In the genomic region with DNA sequence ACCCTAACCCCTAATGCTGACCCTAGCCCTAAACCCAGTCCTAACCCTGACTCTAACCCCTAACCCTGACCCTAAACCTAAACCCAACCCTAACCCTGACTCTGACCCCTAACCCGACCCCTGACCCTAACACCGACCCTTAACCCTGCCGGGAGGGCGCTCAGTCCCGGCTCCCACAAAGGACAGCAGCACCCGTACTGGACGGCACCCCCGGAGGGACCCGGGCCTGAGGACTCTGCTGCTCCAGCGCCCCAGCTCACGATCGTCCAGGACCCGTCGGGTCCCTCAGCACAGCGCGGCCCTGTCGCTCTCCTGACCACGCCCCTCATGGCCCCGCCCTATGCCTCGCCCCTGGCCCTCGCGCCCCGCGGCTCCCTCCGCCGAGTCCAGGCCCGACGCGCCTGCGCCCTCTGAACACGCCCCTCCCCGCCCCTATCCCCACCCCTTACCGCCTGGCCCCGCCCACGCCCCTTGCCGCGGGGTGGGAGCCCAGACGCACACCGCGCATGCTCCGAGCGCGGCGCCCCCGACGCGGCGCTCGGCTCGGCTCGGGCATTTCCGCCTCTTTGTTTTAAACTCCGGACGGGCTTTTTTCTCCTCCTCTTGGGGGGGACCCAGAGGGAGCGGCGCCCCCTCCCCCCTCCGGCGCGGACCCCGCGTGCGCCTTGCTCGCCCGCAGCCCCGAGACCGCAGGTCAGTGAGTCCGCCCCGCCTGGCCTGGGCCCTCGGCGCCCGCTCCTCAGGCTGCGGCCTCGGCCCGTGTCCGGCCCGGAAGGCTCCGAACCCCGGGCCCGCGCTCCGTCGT, we compare ENCODE assay signal across 1 cellular context.
TF ChIP-seq lines count a peak whose summit lies in the region.

A gene with protein sequence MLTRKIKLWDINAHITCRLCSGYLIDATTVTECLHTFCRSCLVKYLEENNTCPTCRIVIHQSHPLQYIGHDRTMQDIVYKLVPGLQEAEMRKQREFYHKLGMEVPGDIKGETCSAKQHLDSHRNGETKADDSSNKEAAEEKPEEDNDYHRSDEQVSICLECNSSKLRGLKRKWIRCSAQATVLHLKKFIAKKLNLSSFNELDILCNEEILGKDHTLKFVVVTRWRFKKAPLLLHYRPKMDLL (plus strand): TSS at position 555 of the 805 bp plus-strand sequence. CDS start 27,849 bp downstream, outside the sequence.

TF ChIP-seq in HepG2, 621 proteins besides CTCF, POLR2A, EP300 and RAD21 (continued from another document and continues in another):
- TF ChIP-seq ZNF788 (CRISPR knock-in tag; IDR thresholded peaks at IDR 0.05; ENCODE audit: borderline replicate concordance) (peak; percentile 32; the same call in 1 of the 2 replicates), ZSCAN9 (CRISPR knock-in tag; IDR thresholded peaks at IDR 0.05; ENCODE audit: borderline replicate concordance) (no peak; the same call in 1 of the 2 replicates), ZNF143 (CRISPR knock-in tag; IDR thresholded peaks at IDR 0.05) (no peak), ZNF274 (CRISPR knock-in tag; IDR thresholded peaks at IDR 0.05) (no peak), GATA4 (IDR thresholded peaks at IDR 0.05; ENCODE audit: borderline replicate concordance, low read depth) (no peak), MAZ (IDR thresholded peaks at IDR 0.05; ENCODE audit: borderline replicate concordance, low read depth, low read length) (peak; percentile 85), MAZ (CRISPR knock-in tag; IDR thresholded peaks at IDR 0.05; ENCODE audit: low read depth) (peak; percentile 53; the same call in 1 of the 2 replicates), ZNF160 (CRISPR knock-in tag; IDR thresholded peaks at IDR 0.05) (no peak), DPF2 (CRISPR knock-in tag; IDR thresholded peaks at IDR 0.05; ENCODE audit: borderline replicate concordance, low read depth) (no peak), ZNF878 (CRISPR knock-in tag; IDR thresholded peaks at IDR 0.05) (no peak), GABPB1 (CRISPR knock-in tag; IDR thresholded peaks at IDR 0.05) (peak; percentile 57; the same call in 1 of the 2 replicates), HNF4A (CRISPR knock-in tag; IDR thresholded peaks at IDR 0.05) (no peak), ZSCAN20 (CRISPR knock-in tag; IDR thresholded peaks at IDR 0.05; ENCODE audit: borderline replicate concordance) (no peak), ZNF564 (CRISPR knock-in tag; IDR thresholded peaks at IDR 0.05) (0 out of 2 replicates have a peak, but pooled peaks have one; percentile 41), ZNF790 (CRISPR knock-in tag; IDR thresholded peaks at IDR 0.05; ENCODE audit: borderline replicate concordance) (no peak), TCF12 (IDR thresholded peaks at IDR 0.05) (no peak), TCF12 (CRISPR knock-in tag; IDR thresholded peaks at IDR 0.05) (no peak), ZSCAN31 (CRISPR knock-in tag; IDR thresholded peaks at IDR 0.05; ENCODE audit: low read depth) (0 out of 2 replicates have a peak, but pooled peaks have one; percentile 36), ZSCAN12 (CRISPR knock-in tag; IDR thresholded peaks at IDR 0.05) (no peak), ARNT (IDR thresholded peaks at IDR 0.05) (no peak), ZBTB1 (CRISPR knock-in tag; IDR thresholded peaks at IDR 0.05; ENCODE audit: borderline replicate concordance) (no peak), ZNF7 (CRISPR knock-in tag; IDR thresholded peaks at IDR 0.05) (no peak), FOXC1 (CRISPR knock-in tag; IDR thresholded peaks at IDR 0.05; ENCODE audit: borderline replicate concordance) (no peak), ZNF260 (CRISPR knock-in tag; IDR thresholded peaks at IDR 0.05; ENCODE audit: borderline replicate concordance, low read depth) (no peak)
- TF ChIP-seq, protein P1, sequence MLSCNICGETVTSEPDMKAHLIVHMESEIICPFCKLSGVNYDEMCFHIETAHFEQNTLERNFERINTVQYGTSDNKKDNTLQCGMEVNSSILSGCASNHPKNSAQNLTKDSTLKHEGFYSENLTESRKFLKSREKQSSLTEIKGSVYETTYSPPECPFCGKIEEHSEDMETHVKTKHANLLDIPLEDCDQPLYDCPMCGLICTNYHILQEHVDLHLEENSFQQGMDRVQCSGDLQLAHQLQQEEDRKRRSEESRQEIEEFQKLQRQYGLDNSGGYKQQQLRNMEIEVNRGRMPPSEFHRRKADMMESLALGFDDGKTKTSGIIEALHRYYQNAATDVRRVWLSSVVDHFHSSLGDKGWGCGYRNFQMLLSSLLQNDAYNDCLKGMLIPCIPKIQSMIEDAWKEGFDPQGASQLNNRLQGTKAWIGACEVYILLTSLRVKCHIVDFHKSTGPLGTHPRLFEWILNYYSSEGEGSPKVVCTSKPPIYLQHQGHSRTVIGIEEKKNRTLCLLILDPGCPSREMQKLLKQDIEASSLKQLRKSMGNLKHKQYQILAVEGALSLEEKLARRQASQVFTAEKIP (CRISPR knock-in tag; IDR thresholded peaks at IDR 0.05; ENCODE audit: borderline replicate concordance) = no peak
- TF ChIP-seq, protein P2, sequence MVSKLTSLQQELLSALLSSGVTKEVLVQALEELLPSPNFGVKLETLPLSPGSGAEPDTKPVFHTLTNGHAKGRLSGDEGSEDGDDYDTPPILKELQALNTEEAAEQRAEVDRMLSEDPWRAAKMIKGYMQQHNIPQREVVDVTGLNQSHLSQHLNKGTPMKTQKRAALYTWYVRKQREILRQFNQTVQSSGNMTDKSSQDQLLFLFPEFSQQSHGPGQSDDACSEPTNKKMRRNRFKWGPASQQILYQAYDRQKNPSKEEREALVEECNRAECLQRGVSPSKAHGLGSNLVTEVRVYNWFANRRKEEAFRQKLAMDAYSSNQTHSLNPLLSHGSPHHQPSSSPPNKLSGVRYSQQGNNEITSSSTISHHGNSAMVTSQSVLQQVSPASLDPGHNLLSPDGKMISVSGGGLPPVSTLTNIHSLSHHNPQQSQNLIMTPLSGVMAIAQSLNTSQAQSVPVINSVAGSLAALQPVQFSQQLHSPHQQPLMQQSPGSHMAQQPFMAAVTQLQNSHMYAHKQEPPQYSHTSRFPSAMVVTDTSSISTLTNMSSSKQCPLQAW (CRISPR knock-in tag; IDR thresholded peaks at IDR 0.05) = no peak
- TF ChIP-seq, protein P3, sequence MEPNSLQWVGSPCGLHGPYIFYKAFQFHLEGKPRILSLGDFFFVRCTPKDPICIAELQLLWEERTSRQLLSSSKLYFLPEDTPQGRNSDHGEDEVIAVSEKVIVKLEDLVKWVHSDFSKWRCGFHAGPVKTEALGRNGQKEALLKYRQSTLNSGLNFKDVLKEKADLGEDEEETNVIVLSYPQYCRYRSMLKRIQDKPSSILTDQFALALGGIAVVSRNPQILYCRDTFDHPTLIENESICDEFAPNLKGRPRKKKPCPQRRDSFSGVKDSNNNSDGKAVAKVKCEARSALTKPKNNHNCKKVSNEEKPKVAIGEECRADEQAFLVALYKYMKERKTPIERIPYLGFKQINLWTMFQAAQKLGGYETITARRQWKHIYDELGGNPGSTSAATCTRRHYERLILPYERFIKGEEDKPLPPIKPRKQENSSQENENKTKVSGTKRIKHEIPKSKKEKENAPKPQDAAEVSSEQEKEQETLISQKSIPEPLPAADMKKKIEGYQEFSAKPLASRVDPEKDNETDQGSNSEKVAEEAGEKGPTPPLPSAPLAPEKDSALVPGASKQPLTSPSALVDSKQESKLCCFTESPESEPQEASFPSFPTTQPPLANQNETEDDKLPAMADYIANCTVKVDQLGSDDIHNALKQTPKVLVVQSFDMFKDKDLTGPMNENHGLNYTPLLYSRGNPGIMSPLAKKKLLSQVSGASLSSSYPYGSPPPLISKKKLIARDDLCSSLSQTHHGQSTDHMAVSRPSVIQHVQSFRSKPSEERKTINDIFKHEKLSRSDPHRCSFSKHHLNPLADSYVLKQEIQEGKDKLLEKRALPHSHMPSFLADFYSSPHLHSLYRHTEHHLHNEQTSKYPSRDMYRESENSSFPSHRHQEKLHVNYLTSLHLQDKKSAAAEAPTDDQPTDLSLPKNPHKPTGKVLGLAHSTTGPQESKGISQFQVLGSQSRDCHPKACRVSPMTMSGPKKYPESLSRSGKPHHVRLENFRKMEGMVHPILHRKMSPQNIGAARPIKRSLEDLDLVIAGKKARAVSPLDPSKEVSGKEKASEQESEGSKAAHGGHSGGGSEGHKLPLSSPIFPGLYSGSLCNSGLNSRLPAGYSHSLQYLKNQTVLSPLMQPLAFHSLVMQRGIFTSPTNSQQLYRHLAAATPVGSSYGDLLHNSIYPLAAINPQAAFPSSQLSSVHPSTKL (CRISPR knock-in tag; IDR thresholded peaks at IDR 0.05) = no peak
- TF ChIP-seq, protein P4, sequence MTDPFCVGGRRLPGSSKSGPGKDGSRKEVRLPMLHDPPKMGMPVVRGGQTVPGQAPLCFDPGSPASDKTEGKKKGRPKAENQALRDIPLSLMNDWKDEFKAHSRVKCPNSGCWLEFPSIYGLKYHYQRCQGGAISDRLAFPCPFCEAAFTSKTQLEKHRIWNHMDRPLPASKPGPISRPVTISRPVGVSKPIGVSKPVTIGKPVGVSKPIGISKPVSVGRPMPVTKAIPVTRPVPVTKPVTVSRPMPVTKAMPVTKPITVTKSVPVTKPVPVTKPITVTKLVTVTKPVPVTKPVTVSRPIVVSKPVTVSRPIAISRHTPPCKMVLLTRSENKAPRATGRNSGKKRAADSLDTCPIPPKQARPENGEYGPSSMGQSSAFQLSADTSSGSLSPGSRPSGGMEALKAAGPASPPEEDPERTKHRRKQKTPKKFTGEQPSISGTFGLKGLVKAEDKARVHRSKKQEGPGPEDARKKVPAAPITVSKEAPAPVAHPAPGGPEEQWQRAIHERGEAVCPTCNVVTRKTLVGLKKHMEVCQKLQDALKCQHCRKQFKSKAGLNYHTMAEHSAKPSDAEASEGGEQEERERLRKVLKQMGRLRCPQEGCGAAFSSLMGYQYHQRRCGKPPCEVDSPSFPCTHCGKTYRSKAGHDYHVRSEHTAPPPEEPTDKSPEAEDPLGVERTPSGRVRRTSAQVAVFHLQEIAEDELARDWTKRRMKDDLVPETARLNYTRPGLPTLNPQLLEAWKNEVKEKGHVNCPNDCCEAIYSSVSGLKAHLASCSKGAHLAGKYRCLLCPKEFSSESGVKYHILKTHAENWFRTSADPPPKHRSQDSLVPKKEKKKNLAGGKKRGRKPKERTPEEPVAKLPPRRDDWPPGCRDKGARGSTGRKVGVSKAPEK (CRISPR knock-in tag; IDR thresholded peaks at IDR 0.05; ENCODE audit: borderline replicate concordance) = no peak
- TF ChIP-seq, protein P5, sequence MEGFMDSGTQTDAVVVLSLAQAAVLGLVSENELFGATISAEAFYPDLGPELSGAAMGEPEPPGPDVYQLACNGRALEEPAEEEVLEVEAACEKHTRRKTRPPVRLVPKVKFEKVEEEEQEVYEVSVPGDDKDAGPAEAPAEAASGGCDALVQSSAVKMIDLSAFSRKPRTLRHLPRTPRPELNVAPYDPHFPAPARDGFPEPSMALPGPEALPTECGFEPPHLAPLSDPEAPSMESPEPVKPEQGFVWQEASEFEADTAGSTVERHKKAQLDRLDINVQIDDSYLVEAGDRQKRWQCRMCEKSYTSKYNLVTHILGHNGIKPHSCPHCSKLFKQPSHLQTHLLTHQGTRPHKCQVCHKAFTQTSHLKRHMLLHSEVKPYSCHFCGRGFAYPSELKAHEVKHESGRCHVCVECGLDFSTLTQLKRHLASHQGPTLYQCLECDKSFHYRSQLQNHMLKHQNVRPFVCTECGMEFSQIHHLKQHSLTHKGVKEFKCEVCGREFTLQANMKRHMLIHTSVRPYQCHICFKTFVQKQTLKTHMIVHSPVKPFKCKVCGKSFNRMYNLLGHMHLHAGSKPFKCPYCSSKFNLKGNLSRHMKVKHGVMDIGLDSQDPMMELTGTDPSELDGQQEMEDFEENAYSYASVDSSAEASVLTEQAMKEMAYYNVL (CRISPR knock-in tag; IDR thresholded peaks at IDR 0.05; ENCODE audit: borderline replicate concordance) = no peak
- TF ChIP-seq, protein P6, sequence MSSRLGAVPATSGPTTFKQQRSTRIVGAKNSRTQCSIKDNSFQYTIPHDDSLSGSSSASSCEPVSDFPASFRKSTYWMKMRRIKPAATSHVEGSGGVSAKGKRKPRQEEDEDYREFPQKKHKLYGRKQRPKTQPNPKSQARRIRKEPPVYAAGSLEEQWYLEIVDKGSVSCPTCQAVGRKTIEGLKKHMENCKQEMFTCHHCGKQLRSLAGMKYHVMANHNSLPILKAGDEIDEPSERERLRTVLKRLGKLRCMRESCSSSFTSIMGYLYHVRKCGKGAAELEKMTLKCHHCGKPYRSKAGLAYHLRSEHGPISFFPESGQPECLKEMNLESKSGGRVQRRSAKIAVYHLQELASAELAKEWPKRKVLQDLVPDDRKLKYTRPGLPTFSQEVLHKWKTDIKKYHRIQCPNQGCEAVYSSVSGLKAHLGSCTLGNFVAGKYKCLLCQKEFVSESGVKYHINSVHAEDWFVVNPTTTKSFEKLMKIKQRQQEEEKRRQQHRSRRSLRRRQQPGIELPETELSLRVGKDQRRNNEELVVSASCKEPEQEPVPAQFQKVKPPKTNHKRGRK (CRISPR knock-in tag; IDR thresholded peaks at IDR 0.05) = no peak
- TF ChIP-seq, protein P7, sequence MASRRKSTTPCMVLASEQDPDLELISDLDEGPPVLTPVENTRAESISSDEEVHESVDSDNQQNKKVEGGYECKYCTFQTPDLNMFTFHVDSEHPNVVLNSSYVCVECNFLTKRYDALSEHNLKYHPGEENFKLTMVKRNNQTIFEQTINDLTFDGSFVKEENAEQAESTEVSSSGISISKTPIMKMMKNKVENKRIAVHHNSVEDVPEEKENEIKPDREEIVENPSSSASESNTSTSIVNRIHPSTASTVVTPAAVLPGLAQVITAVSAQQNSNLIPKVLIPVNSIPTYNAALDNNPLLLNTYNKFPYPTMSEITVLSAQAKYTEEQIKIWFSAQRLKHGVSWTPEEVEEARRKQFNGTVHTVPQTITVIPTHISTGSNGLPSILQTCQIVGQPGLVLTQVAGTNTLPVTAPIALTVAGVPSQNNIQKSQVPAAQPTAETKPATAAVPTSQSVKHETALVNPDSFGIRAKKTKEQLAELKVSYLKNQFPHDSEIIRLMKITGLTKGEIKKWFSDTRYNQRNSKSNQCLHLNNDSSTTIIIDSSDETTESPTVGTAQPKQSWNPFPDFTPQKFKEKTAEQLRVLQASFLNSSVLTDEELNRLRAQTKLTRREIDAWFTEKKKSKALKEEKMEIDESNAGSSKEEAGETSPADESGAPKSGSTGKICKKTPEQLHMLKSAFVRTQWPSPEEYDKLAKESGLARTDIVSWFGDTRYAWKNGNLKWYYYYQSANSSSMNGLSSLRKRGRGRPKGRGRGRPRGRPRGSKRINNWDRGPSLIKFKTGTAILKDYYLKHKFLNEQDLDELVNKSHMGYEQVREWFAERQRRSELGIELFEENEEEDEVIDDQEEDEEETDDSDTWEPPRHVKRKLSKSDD (CRISPR knock-in tag; IDR thresholded peaks at IDR 0.05; ENCODE audit: low read depth) = no peak
- TF ChIP-seq, protein P8, sequence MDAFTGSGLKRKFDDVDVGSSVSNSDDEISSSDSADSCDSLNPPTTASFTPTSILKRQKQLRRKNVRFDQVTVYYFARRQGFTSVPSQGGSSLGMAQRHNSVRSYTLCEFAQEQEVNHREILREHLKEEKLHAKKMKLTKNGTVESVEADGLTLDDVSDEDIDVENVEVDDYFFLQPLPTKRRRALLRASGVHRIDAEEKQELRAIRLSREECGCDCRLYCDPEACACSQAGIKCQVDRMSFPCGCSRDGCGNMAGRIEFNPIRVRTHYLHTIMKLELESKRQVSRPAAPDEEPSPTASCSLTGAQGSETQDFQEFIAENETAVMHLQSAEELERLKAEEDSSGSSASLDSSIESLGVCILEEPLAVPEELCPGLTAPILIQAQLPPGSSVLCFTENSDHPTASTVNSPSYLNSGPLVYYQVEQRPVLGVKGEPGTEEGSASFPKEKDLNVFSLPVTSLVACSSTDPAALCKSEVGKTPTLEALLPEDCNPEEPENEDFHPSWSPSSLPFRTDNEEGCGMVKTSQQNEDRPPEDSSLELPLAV (CRISPR knock-in tag; conservative IDR thresholded peaks at IDR 0.05; ENCODE audit: low read depth) = no peak
- TF ChIP-seq, protein P9, sequence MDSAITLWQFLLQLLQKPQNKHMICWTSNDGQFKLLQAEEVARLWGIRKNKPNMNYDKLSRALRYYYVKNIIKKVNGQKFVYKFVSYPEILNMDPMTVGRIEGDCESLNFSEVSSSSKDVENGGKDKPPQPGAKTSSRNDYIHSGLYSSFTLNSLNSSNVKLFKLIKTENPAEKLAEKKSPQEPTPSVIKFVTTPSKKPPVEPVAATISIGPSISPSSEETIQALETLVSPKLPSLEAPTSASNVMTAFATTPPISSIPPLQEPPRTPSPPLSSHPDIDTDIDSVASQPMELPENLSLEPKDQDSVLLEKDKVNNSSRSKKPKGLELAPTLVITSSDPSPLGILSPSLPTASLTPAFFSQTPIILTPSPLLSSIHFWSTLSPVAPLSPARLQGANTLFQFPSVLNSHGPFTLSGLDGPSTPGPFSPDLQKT (CRISPR knock-in tag; IDR thresholded peaks at IDR 0.05; ENCODE audit: borderline replicate concordance) = no peak
